In genomic region chr5:273091-273490, GRCh38 we compare ENCODE assay signal across 8 cellular contexts. TPM values are rescaled to one million over a fixed set of nuclear protein-coding genes. Genes with fewer than 3 reads are reported as not detected.
DNase-seq lines count a peak whose midpoint lies in the region; ATAC-seq, FAIRE-seq and TF ChIP-seq lines count a peak whose summit lies in the region.
"Not testable (repeated sequence)": the region's sequence is repeated elsewhere in the genome, so short reads cannot be mapped to it uniquely, and the experiment has no call there.

No MANE protein-coding gene starts in this region.

- peak overlapping the region; percentile 37 for H3K27ac Mint-ChIP-seq in HFFc6
- peak overlapping the region in 7 of 9 donors; percentile 65 to 93 (median 70) for H3K27ac Mint-ChIP-seq in naive thymus-derived CD4-positive, alpha-beta T cell
- peak overlapping the region; percentile 76 for H3K27ac Mint-ChIP-seq in stimulated activated naive B cell treated with anti-CD40 and anti-IgM and Interleukin-4, amounts not matched to agents 10 μg/mL and 1 μg/mL and 100 μg/mL, for 72 hours

- ATAC-seq in K562; naive thymus-derived CD4-positive, alpha-beta T cell; stimulated activated naive B cell treated with anti-CD40 and anti-IgM and Interleukin-4, amounts not matched to agents 10 μg/mL and 1 μg/mL and 100 μg/mL, for 72 hours (replicated peaks): not testable (repeated sequence)

- 6% methylated on average over 8 of the region's 9 CpGs for WGBS in K562 (ENCODE audit: insufficient coverage, low coverage, missing lambda C conversion rate)

- in situ Hi-C loops in K562 (cut with MboI): loop anchor here (5.0 kb wide), 1 partner anchor 1359 kb away; no protein-coding TSS in a partner anchor

- not testable (repeated sequence) for BruUV-seq in PC-9 (replicated peaks; lab: Mats Ljungman, UMichigan); K562 (replicated peaks; lab: Mats Ljungman, UMichigan)

- intact Hi-C loops in PC-9 (cut with micrococcal nuclease; ENCODE audit: unreplicated experiment); K562 (cut with micrococcal nuclease): not testable (repeated sequence)
- intact Hi-C loops in naive thymus-derived CD4-positive, alpha-beta T cell (cut with micrococcal nuclease): loop anchor here (5.0 kb wide), 4 partner anchors 49 to 619 kb away; partner anchors contain the start of genes EXOC3 (in 2 of the 2), AHRR (in 1 of the 2), BRD9 (in 1 of the 2) and CEP72 (in 1 of the 2)

- not testable (repeated sequence) for H3K27me3 ChIP-seq in BLaER1 treated with 17β-estradiol and CSF1 and Interleukin-3, amounts not matched to agents 10 nM and 100 nM; PC-9 (ENCODE audit: insufficient read depth, low read depth); K562 (ENCODE audit: control insufficient read depth in 2 of 2, insufficient read depth in 2 of 2, low read length in 2 of 2); fibroblast of lung (ENCODE audit: control insufficient read depth, insufficient read depth, low read length); naive thymus-derived CD4-positive, alpha-beta T cell (ENCODE audit: control insufficient read depth in 2 of 2, insufficient read depth in 2 of 2, low read length in 2 of 2)

- not testable (repeated sequence) for H3K27me3 Mint-ChIP-seq in HFFc6 (ENCODE audit: insufficient read depth); naive thymus-derived CD4-positive, alpha-beta T cell; stimulated activated naive B cell treated with anti-CD40 and anti-IgM and Interleukin-4, amounts not matched to agents 10 μg/mL and 1 μg/mL and 100 μg/mL, for 72 hours

- peak overlapping the region; percentile 79 for H3K4me3 Mint-ChIP-seq in HFFc6
- peak overlapping the region; percentile 77 to 96 (median 87) for H3K4me3 Mint-ChIP-seq in naive thymus-derived CD4-positive, alpha-beta T cell
- H3K4me3 Mint-ChIP-seq in stimulated activated naive B cell treated with anti-CD40 and anti-IgM and Interleukin-4, amounts not matched to agents 10 μg/mL and 1 μg/mL and 100 μg/mL, for 72 hours: peak overlapping the region; percentile 90 to 97

- not testable (repeated sequence) for TF ChIP-seq RAD21 in K562 (CRISPR knock-in tag; conservative IDR thresholded peaks at IDR 0.05 in 1 of 2, IDR thresholded peaks at IDR 0.05 in 1 of 2)

- peaks cover 18 to 38% (median 31%) of the 10 kb centered on the region in 10 experiments for H3K4me1 ChIP-seq in BLaER1 treated with 17β-estradiol and CSF1 and Interleukin-3, amounts not matched to agents 10 nM and 100 nM
- H3K4me1 ChIP-seq in PC-9 (replicated peaks; ENCODE audit: insufficient read depth) (peaks cover 19% of the 10 kb centered on the region), K562 (replicated peaks in 1 of 2; ENCODE audit: control insufficient read depth in 2 of 2, insufficient read depth in 2 of 2, low read length in 2 of 2) (peaks cover 5 to 16% of the 10 kb centered on the region in 2 experiments; a peak in 4 of 5 replicates)
- H3K4me1 ChIP-seq in fibroblast of lung (ENCODE audit: control insufficient read depth, extremely low read depth, insufficient read depth, low read length); naive thymus-derived CD4-positive, alpha-beta T cell (ENCODE audit: control insufficient read depth in 2 of 2, insufficient read depth in 2 of 2, low read length in 2 of 2): not testable (repeated sequence)

- H3K9me3 Mint-ChIP-seq in HFFc6; naive thymus-derived CD4-positive, alpha-beta T cell; stimulated activated naive B cell treated with anti-CD40 and anti-IgM and Interleukin-4, amounts not matched to agents 10 μg/mL and 1 μg/mL and 100 μg/mL, for 72 hours: not testable (repeated sequence)

- peaks cover 35 to 52% (median 45%) of the 10 kb centered on the region in 11 experiments for H3K36me3 ChIP-seq in BLaER1 treated with 17β-estradiol and CSF1 and Interleukin-3, amounts not matched to agents 10 nM and 100 nM
- H3K36me3 ChIP-seq in PC-9 (ENCODE audit: low read depth) (peaks cover 31% of the 10 kb centered on the region), K562 (ENCODE audit: control insufficient read depth, insufficient read depth, low read length) (peaks cover 42% of the 10 kb centered on the region)
- H3K36me3 ChIP-seq in fibroblast of lung (ENCODE audit: control insufficient read depth, insufficient read depth, low read length): not testable (repeated sequence)
- peaks cover 0 to 19% (median 0%) of the 10 kb centered on the region in 3 experiments for H3K36me3 ChIP-seq in naive thymus-derived CD4-positive, alpha-beta T cell (ENCODE audit: control insufficient read depth in 2 of 3, insufficient read depth in 3 of 3, low read length in 3 of 3)

- H3K4me1 Mint-ChIP-seq in HFFc6 (ENCODE audit: low read depth): peaks cover 33% of the 10 kb centered on the region
- peaks cover 22 to 51% (median 42%) of the 10 kb centered on the region in 7 donors for H3K4me1 Mint-ChIP-seq in naive thymus-derived CD4-positive, alpha-beta T cell
- H3K4me1 Mint-ChIP-seq in stimulated activated naive B cell treated with anti-CD40 and anti-IgM and Interleukin-4, amounts not matched to agents 10 μg/mL and 1 μg/mL and 100 μg/mL, for 72 hours: peaks cover 24 to 50% of the 10 kb centered on the region in 2 donors

- not testable (repeated sequence) for H3F3A ChIP-seq in PC-9 (ENCODE audit: insufficient read depth, low read depth)

- not testable (repeated sequence) for H3K27ac ChIP-seq in BLaER1 treated with 17β-estradiol and CSF1 and Interleukin-3, amounts not matched to agents 10 nM and 100 nM; PC-9; naive thymus-derived CD4-positive, alpha-beta T cell (ENCODE audit: low read depth, low read length)
- H3K27ac ChIP-seq in K562 (ENCODE audit: extremely low read depth, low read depth, low read length) (peak overlapping the region; percentile 51; the same call in 2 of the 3 replicates), fibroblast of lung (ENCODE audit: insufficient read depth, low read length) (peak overlapping the region; percentile 14)

- H4K20me1 ChIP-seq in BLaER1 treated with 17β-estradiol and CSF1 and Interleukin-3, amounts not matched to agents 10 nM and 100 nM: peaks cover 12 to 42% (median 32%) of the 10 kb centered on the region in 11 experiments; a peak in 19 of 22 replicates
- peaks cover 47% of the 10 kb centered on the region for H4K20me1 ChIP-seq in PC-9 (ENCODE audit: insufficient read depth)
- H4K20me1 ChIP-seq in K562 (replicated peaks; ENCODE audit: control insufficient read depth, insufficient read depth, low read length); fibroblast of lung (ENCODE audit: control insufficient read depth, extremely low read depth, insufficient read depth, low read length): not testable (repeated sequence)

- TF ChIP-seq CTCF in HFFc6 (IDR thresholded peaks at IDR 0.05); PC-9 (conservative IDR thresholded peaks at IDR 0.05); K562 (IDR thresholded peaks at IDR 0.05 in 2 of 3, conservative IDR thresholded peaks at IDR 0.05 in 1 of 3; ENCODE audit: insufficient read depth in 2 of 3, low read depth in 1 of 3, low read length in 3 of 3); fibroblast of lung (conservative IDR thresholded peaks at IDR 0.05 in 1 of 2, IDR thresholded peaks at IDR 0.05 in 1 of 2; ENCODE audit: low read depth in 1 of 2, low read length in 2 of 2): not testable (repeated sequence)

- not testable (repeated sequence) for H3K9me3 ChIP-seq in BLaER1 treated with 17β-estradiol and CSF1 and Interleukin-3, amounts not matched to agents 10 nM and 100 nM (replicated peaks in 1 of 11); PC-9 (ENCODE audit: insufficient read depth, low read depth); K562 (replicated peaks; ENCODE audit: control insufficient read depth, insufficient read depth, low read depth, low read length); fibroblast of lung (ENCODE audit: control insufficient read depth, insufficient read depth, low read depth, low read length); naive thymus-derived CD4-positive, alpha-beta T cell (ENCODE audit: control insufficient read depth in 2 of 3, low read length in 3 of 3)

- not testable (repeated sequence) for TF ChIP-seq POLR2A in K562 (conservative IDR thresholded peaks at IDR 0.05)

- H3K4me3 ChIP-seq in BLaER1 treated with 17β-estradiol and CSF1 and Interleukin-3, amounts not matched to agents 10 nM and 100 nM: peak overlapping the region in 9 of 10 experiments; percentile 67 to 90 (median 78); a peak in 15 of 20 replicates
- H3K4me3 ChIP-seq in PC-9: peak overlapping the region; percentile 68; the same call in 1 of the 2 replicates
- H3K4me3 ChIP-seq in K562: peak overlapping the region; percentile 46
- peak overlapping the region in 2 of 4 experiments; percentile 14 to 84 for H3K4me3 ChIP-seq in fibroblast of lung (replicated peaks in 1 of 4; ENCODE audit: control extremely low read depth in 1 of 4, insufficient read depth in 1 of 4, low read depth in 3 of 4, low read length in 4 of 4)
- not testable (repeated sequence) for H3K4me3 ChIP-seq in naive thymus-derived CD4-positive, alpha-beta T cell (ENCODE audit: low read length)

- peak overlapping the region; percentile 71 to 81 (median 77) for H3K4me2 ChIP-seq in BLaER1 treated with 17β-estradiol and CSF1 and Interleukin-3, amounts not matched to agents 10 nM and 100 nM
- peak overlapping the region; percentile 88 for H3K4me2 ChIP-seq in PC-9
- H3K4me2 ChIP-seq in K562 (ENCODE audit: insufficient read depth, low read length): peak overlapping the region; percentile 78
- peak overlapping the region; percentile 59 for H3K4me2 ChIP-seq in fibroblast of lung (ENCODE audit: extremely low read depth, insufficient read depth, low read length)

- H3K9me1 ChIP-seq in K562 (ENCODE audit: control insufficient read depth, insufficient read depth, low read length): not testable (repeated sequence)

- H3K9me2 ChIP-seq in PC-9 (ENCODE audit: insufficient read depth): not testable (repeated sequence)

- peak overlapping the region in 10 of 11 experiments; percentile 13 to 97 (median 90); a peak in 16 of 22 replicates for H3K9ac ChIP-seq in BLaER1 treated with 17β-estradiol and CSF1 and Interleukin-3, amounts not matched to agents 10 nM and 100 nM
- H3K9ac ChIP-seq in K562 (ENCODE audit: insufficient read depth in 1 of 2, low read depth in 2 of 2, low read length in 2 of 2): peak overlapping the region; percentile 63 to 87; a peak in 3 of 4 replicates
- H3K9ac ChIP-seq in fibroblast of lung (ENCODE audit: insufficient read depth, low read length): not testable (repeated sequence)

- H3K36me3 Mint-ChIP-seq in HFFc6 (ENCODE audit: low read depth): peaks cover 18% of the 10 kb centered on the region
- peaks cover 0 to 22% (median 9%) of the 10 kb centered on the region in 5 donors for H3K36me3 Mint-ChIP-seq in naive thymus-derived CD4-positive, alpha-beta T cell
- H3K36me3 Mint-ChIP-seq in stimulated activated naive B cell treated with anti-CD40 and anti-IgM and Interleukin-4, amounts not matched to agents 10 μg/mL and 1 μg/mL and 100 μg/mL, for 72 hours: peaks cover 23 to 28% of the 10 kb centered on the region in 2 donors

- H2AFZ ChIP-seq in PC-9; K562 (ENCODE audit: low read depth, low read length); fibroblast of lung (ENCODE audit: low read length): not testable (repeated sequence)

- FAIRE-seq in K562 (lab: Jason Lieb, UNC): not testable (repeated sequence)

- DNase-seq in HFFc6; PC-9; fibroblast of lung (ENCODE audit: low read depth in 2 of 2); naive thymus-derived CD4-positive, alpha-beta T cell; stimulated activated naive B cell treated with anti-CD40 and anti-IgM and Interleukin-4, amounts not matched to agents 10 μg/mL and 1 μg/mL and 100 μg/mL, for 72 hours: not testable (repeated sequence)
- DNase-seq in activated CD8-positive, alpha-beta memory T cell treated with anti-CD3 and anti-CD28 coated beads for 24 hours: peak; percentile 49
- peak in 3 of 4 experiments; percentile 29 to 51 (median 38) for DNase-seq in K562 (ENCODE audit: extremely low read depth in 1 of 4, low spot score in 3 of 4)

- POLR2A ChIA-PET in PC-9 (lab: Charles Lee; ENCODE audit: unreplicated experiment): interaction anchor here (0.6 kb wide), 1 partner anchor 11 kb away, joined by 3 read pairs; no protein-coding TSS in a partner anchor
- POLR2A ChIA-PET in K562 (lab: Yijun Ruan, JAX): interaction anchor here (0.6 to 4.9 kb wide), 3 partner anchors 12 to 121 kb away, joined by 3 to 45 read pairs (median 3); no protein-coding TSS in a partner anchor
- POLR2A ChIA-PET in naive thymus-derived CD4-positive, alpha-beta T cell (lab: Charles Lee): not testable (repeated sequence)

- CTCF ChIA-PET in PC-9 (lab: Charles Lee); K562 (lab: Yijun Ruan, JAX; ENCODE audit: low intra/inter-chr PET ratio); naive thymus-derived CD4-positive, alpha-beta T cell (lab: Charles Lee): not testable (repeated sequence)

- H3K79me2 ChIP-seq in PC-9 (ENCODE audit: low read depth) (peaks cover 62% of the 10 kb centered on the region), K562 (ENCODE audit: control insufficient read depth, insufficient read depth, low read length) (peaks cover 53% of the 10 kb centered on the region), fibroblast of lung (ENCODE audit: control insufficient read depth, insufficient read depth, low read length) (peaks cover 33% of the 10 kb centered on the region)

- not testable (repeated sequence) for TF ChIP-seq EP300 in K562 (IDR thresholded peaks at IDR 0.05; ENCODE audit: low read length)

RNA-seq across cellular contexts. Expression of gene PDCD6, which starts 1.6 kb away (rescaled TPM):
- 100 to 1,000 TPM in 3 of 6 experiments, 10 to 100 TPM in 3; 89.5 to 108 (median 99.1) TPM for total RNA-seq in HFFc6 (2021; fragmentation: NEBNext Ultra II Directional; extraction: Animal tissue kit (Norgen Biotek cat#: 25700))
- 314 and 334 TPM in 2 replicates for total RNA-seq in PC-9 (2021)
- total RNA-seq in K562 (2011; cell fraction: chromatin; rRNA removed; ENCODE audit: low replicate concordance): 308 and 309 TPM in 2 replicates
- 184 and 199 TPM in 2 replicates for total RNA-seq in K562 (2011; cell fraction: nucleolus; rRNA removed)
- total RNA-seq in K562 (2011; cell fraction: nucleoplasm; rRNA removed): 242 and 272 TPM in 2 replicates
- 197 and 226 TPM in 2 replicates for total RNA-seq in K562 (2014; rRNA removed)
- total RNA-seq in K562 (2014; rRNA removed; fragmentation: Illumina TruSeq; extraction: Trizol): 196 and 217 TPM in 2 replicates
- total RNA-seq in K562 (2015; rRNA removed; fragmentation: Illumina TruSeq; extraction: Trizol): 187 and 193 TPM in 2 replicates
- total RNA-seq in K562 (2021): 148 and 156 TPM in 2 replicates
- polyA plus RNA-seq in K562 (2011; rRNA removed): 350 and 487 TPM in 2 replicates
- polyA plus RNA-seq in K562 (2011; cell fraction: cytosol; rRNA removed): 426 and 451 TPM in 2 replicates
- 307 and 341 TPM in 2 replicates for polyA plus RNA-seq in K562 (2011; cell fraction: nucleus; rRNA removed)
- 174 and 212 TPM in 2 replicates for polyA plus RNA-seq in K562 (2012)
- polyA plus RNA-seq in K562 (2014; fragmentation: Illumina TruSeq; extraction: Trizol): 192 and 199 TPM in 2 replicates
- polyA plus RNA-seq in K562 (2014; fragmentation: Nextera tagmentation; extraction: Ambion mirVana): 10 to 100 TPM; 36.4 to 50.0 TPM
- polyA plus RNA-seq in K562 (2014; rRNA removed): 231 and 257 TPM in 2 replicates
- polyA minus RNA-seq in K562 (2011; rRNA and poly(A)+ RNA removed): 195 and 295 TPM in 2 replicates
- 84.1 and 88.1 TPM in 2 replicates for polyA minus RNA-seq in K562 (2011; cell fraction: cytosol; rRNA and poly(A)+ RNA removed)
- polyA minus RNA-seq in K562 (2011; cell fraction: nucleus; rRNA and poly(A)+ RNA removed): 71.5 and 88.4 TPM in 2 replicates
- total RNA-seq in fibroblast of lung: 110 and 134 TPM in 2 replicates
- 165 and 190 TPM in 2 replicates for polyA plus RNA-seq in fibroblast of lung
- 118 and 140 TPM in 2 replicates for polyA plus RNA-seq in fibroblast of lung (2012)
- polyA minus RNA-seq in fibroblast of lung (ENCODE audit: low replicate concordance): 149 and 199 TPM in 2 replicates
- total RNA-seq in naive thymus-derived CD4-positive, alpha-beta T cell: 10 to 100 TPM; 53.1 to 95.3 (median 83.7) TPM
- polyA plus RNA-seq in naive thymus-derived CD4-positive, alpha-beta T cell: 100 to 1,000 TPM; 198 to 224 TPM

RNA-seq across cellular contexts. Expression of gene AHRR, which starts 48.4 kb away (rescaled TPM):
- total RNA-seq in HFFc6 (2021; fragmentation: NEBNext Ultra II Directional; extraction: Animal tissue kit (Norgen Biotek cat#: 25700)): 10 to 100 TPM; 30.9 to 55.7 (median 51.9) TPM
- total RNA-seq in PC-9 (2021) (7.2 and 13.6 TPM in 2 replicates), K562 (2014; rRNA removed) (0.82 and 1.1 TPM in 2 replicates), K562 (2014; rRNA removed; fragmentation: Illumina TruSeq; extraction: Trizol) (0.18 and 0.61 TPM in 2 replicates), K562 (2015; rRNA removed; fragmentation: Illumina TruSeq; extraction: Trizol) (1.2 TPM in 2 replicates), K562 (2021) (1.6 and 1.8 TPM in 2 replicates), fibroblast of lung (6.2 and 26.4 TPM in 2 replicates)
- total RNA-seq in K562 (2011; cell fraction: chromatin; rRNA removed; ENCODE audit: low replicate concordance): 2.8 and 5.5 TPM in 2 replicates
- total RNA-seq in K562 (2011; cell fraction: nucleolus; rRNA removed): 2.1 and 3.2 TPM in 2 replicates
- total RNA-seq in K562 (2011; cell fraction: nucleoplasm; rRNA removed): 0.99 and 1.4 TPM in 2 replicates
- polyA plus RNA-seq in K562 (2011; rRNA removed) (0.68 and 1.3 TPM in 2 replicates), K562 (2014; fragmentation: Illumina TruSeq; extraction: Trizol) (0.43 and 0.72 TPM in 2 replicates), K562 (2014; fragmentation: Nextera tagmentation; extraction: Ambion mirVana) (under 1 TPM in 1 of 2 experiments, not detected in 1; 0.06 TPM), K562 (2014; rRNA removed) (0.89 and 1.8 TPM in 2 replicates), fibroblast of lung (11.3 and 16.0 TPM in 2 replicates)
- polyA plus RNA-seq in K562 (2011; cell fraction: cytosol; rRNA removed): 0.88 and 1.8 TPM in 2 replicates
- 5.4 and 7.4 TPM in 2 replicates for polyA plus RNA-seq in K562 (2011; cell fraction: nucleus; rRNA removed)
- polyA plus RNA-seq in K562 (2012): 1.6 and 4.2 TPM in 2 replicates
- 0.15 and 0.91 TPM in 2 replicates for polyA minus RNA-seq in K562 (2011; rRNA and poly(A)+ RNA removed)
- polyA minus RNA-seq in K562 (2011; cell fraction: cytosol; rRNA and poly(A)+ RNA removed): 0.76 and 1.3 TPM in 2 replicates
- 2.3 and 2.9 TPM in 2 replicates for polyA minus RNA-seq in K562 (2011; cell fraction: nucleus; rRNA and poly(A)+ RNA removed)
- polyA plus RNA-seq in fibroblast of lung (2012): 12.8 and 18.3 TPM in 2 replicates
- polyA minus RNA-seq in fibroblast of lung (ENCODE audit: low replicate concordance): 18.5 and 28.2 TPM in 2 replicates
- total RNA-seq in naive thymus-derived CD4-positive, alpha-beta T cell: 10 to 100 TPM in 1 of 5 experiments, 1 to 10 TPM in 2, under 1 TPM in 2; 0.56 to 23.5 (median 1.4) TPM
- polyA plus RNA-seq in naive thymus-derived CD4-positive, alpha-beta T cell: 1 to 10 TPM in 1 of 2 donors, not detected in 1; 1.0 TPM

RNA-seq across cellular contexts. Expression of gene SDHA, which starts 55.0 kb away (rescaled TPM):
- total RNA-seq in HFFc6 (2021; fragmentation: NEBNext Ultra II Directional; extraction: Animal tissue kit (Norgen Biotek cat#: 25700)): 100 to 1,000 TPM in 4 of 6 experiments, 10 to 100 TPM in 2; 92.5 to 114 (median 109) TPM
- total RNA-seq in PC-9 (2021) (347 and 443 TPM in 2 replicates), K562 (2014; rRNA removed) (103 and 146 TPM in 2 replicates), K562 (2014; rRNA removed; fragmentation: Illumina TruSeq; extraction: Trizol) (130 TPM in 2 replicates), K562 (2015; rRNA removed; fragmentation: Illumina TruSeq; extraction: Trizol) (113 and 115 TPM in 2 replicates), K562 (2021) (185 and 191 TPM in 2 replicates), fibroblast of lung (103 and 150 TPM in 2 replicates)
- 341 and 368 TPM in 2 replicates for total RNA-seq in K562 (2011; cell fraction: chromatin; rRNA removed; ENCODE audit: low replicate concordance)
- 192 and 207 TPM in 2 replicates for total RNA-seq in K562 (2011; cell fraction: nucleolus; rRNA removed)
- total RNA-seq in K562 (2011; cell fraction: nucleoplasm; rRNA removed): 270 and 283 TPM in 2 replicates
- polyA plus RNA-seq in K562 (2011; rRNA removed) (130 and 203 TPM in 2 replicates), K562 (2014; fragmentation: Illumina TruSeq; extraction: Trizol) (146 and 152 TPM in 2 replicates), K562 (2014; fragmentation: Nextera tagmentation; extraction: Ambion mirVana) (100 to 1,000 TPM in 1 of 2 experiments, 10 to 100 TPM in 1; 82.9 to 136 TPM), K562 (2014; rRNA removed) (112 and 118 TPM in 2 replicates), fibroblast of lung (89.6 and 116 TPM in 2 replicates)
- 161 and 178 TPM in 2 replicates for polyA plus RNA-seq in K562 (2011; cell fraction: cytosol; rRNA removed)
- 237 and 251 TPM in 2 replicates for polyA plus RNA-seq in K562 (2011; cell fraction: nucleus; rRNA removed)
- polyA plus RNA-seq in K562 (2012): 132 and 206 TPM in 2 replicates
- 238 and 274 TPM in 2 replicates for polyA minus RNA-seq in K562 (2011; rRNA and poly(A)+ RNA removed)
- polyA minus RNA-seq in K562 (2011; cell fraction: cytosol; rRNA and poly(A)+ RNA removed): 120 and 160 TPM in 2 replicates
- polyA minus RNA-seq in K562 (2011; cell fraction: nucleus; rRNA and poly(A)+ RNA removed): 141 and 182 TPM in 2 replicates
- 134 and 176 TPM in 2 replicates for polyA plus RNA-seq in fibroblast of lung (2012)
- polyA minus RNA-seq in fibroblast of lung (ENCODE audit: low replicate concordance): 300 and 525 TPM in 2 replicates
- 100 to 1,000 TPM; 120 to 180 (median 148) TPM for total RNA-seq in naive thymus-derived CD4-positive, alpha-beta T cell
- polyA plus RNA-seq in naive thymus-derived CD4-positive, alpha-beta T cell: 100 to 1,000 TPM; 185 to 205 TPM

RNA-seq across cellular contexts. Expression of gene CCDC127, which starts 55.1 kb away (rescaled TPM):
- 1 to 10 TPM; 4.5 to 6.6 (median 6.2) TPM for total RNA-seq in HFFc6 (2021; fragmentation: NEBNext Ultra II Directional; extraction: Animal tissue kit (Norgen Biotek cat#: 25700))
- 24.1 and 31.1 TPM in 2 replicates for total RNA-seq in PC-9 (2021)
- total RNA-seq in K562 (2011; cell fraction: chromatin; rRNA removed; ENCODE audit: low replicate concordance): 14.4 and 16.8 TPM in 2 replicates
- total RNA-seq in K562 (2011; cell fraction: nucleolus; rRNA removed): 9.2 and 9.5 TPM in 2 replicates
- total RNA-seq in K562 (2011; cell fraction: nucleoplasm; rRNA removed): 12.6 and 16.5 TPM in 2 replicates
- 3.1 and 3.8 TPM in 2 replicates for total RNA-seq in K562 (2014; rRNA removed)
- total RNA-seq in K562 (2014; rRNA removed; fragmentation: Illumina TruSeq; extraction: Trizol): 3.2 and 3.6 TPM in 2 replicates
- total RNA-seq in K562 (2015; rRNA removed; fragmentation: Illumina TruSeq; extraction: Trizol): 3.2 and 3.8 TPM in 2 replicates
- total RNA-seq in K562 (2021): 4.3 and 4.5 TPM in 2 replicates
- polyA plus RNA-seq in K562 (2011; rRNA removed): 3.0 and 4.1 TPM in 2 replicates
- 2.8 and 3.1 TPM in 2 replicates for polyA plus RNA-seq in K562 (2011; cell fraction: cytosol; rRNA removed)
- 4.0 and 4.3 TPM in 2 replicates for polyA plus RNA-seq in K562 (2011; cell fraction: nucleus; rRNA removed)
- 3.4 and 4.8 TPM in 2 replicates for polyA plus RNA-seq in K562 (2012)
- 2.7 and 2.9 TPM in 2 replicates for polyA plus RNA-seq in K562 (2014; fragmentation: Illumina TruSeq; extraction: Trizol)
- polyA plus RNA-seq in K562 (2014; fragmentation: Nextera tagmentation; extraction: Ambion mirVana): 1 to 10 TPM; 4.4 to 4.5 TPM
- 2.8 and 4.2 TPM in 2 replicates for polyA plus RNA-seq in K562 (2014; rRNA removed)
- polyA minus RNA-seq in K562 (2011; rRNA and poly(A)+ RNA removed): 3.9 and 4.0 TPM in 2 replicates
- polyA minus RNA-seq in K562 (2011; cell fraction: cytosol; rRNA and poly(A)+ RNA removed): 1.1 and 3.1 TPM in 2 replicates
- polyA minus RNA-seq in K562 (2011; cell fraction: nucleus; rRNA and poly(A)+ RNA removed): 6.7 and 9.2 TPM in 2 replicates
- total RNA-seq in fibroblast of lung: 5.6 and 7.4 TPM in 2 replicates
- 3.7 and 4.8 TPM in 2 replicates for polyA plus RNA-seq in fibroblast of lung
- 4.5 and 6.0 TPM in 2 replicates for polyA plus RNA-seq in fibroblast of lung (2012)
- 3.0 and 5.5 TPM in 2 replicates for polyA minus RNA-seq in fibroblast of lung (ENCODE audit: low replicate concordance)
- total RNA-seq in naive thymus-derived CD4-positive, alpha-beta T cell: 1 to 10 TPM; 2.9 to 9.7 (median 6.5) TPM
- polyA plus RNA-seq in naive thymus-derived CD4-positive, alpha-beta T cell: 1 to 10 TPM; 5.2 to 5.6 TPM
